ENCODE assay signal across 5 cellular contexts in the genomic region with DNA sequence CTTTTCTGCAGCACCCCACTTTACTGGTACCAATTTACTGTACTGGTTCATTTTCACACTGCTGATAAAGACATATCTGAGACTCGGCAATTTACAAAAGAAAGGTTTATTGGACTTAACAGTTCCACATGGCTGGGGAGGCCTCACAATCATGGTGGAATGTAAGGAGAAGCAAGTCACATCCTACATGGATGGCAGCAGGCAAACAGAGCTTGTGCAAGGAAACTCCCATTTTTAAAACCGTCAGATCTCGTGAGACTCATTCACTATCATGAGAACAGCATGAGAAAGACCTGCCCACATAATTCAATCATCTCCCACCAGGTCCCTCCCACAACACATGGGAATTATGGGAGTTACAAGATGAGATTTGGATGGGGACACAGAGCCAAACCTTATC. TPM values are rescaled to one million over a fixed set of nuclear protein-coding genes. Genes with fewer than 3 reads are reported as not detected.
DNase-seq lines count a peak whose midpoint lies in the region; ATAC-seq, FAIRE-seq and TF ChIP-seq lines count a peak whose summit lies in the region.
"Not testable (repeated sequence)": the region's sequence is repeated elsewhere in the genome, so short reads cannot be mapped to it uniquely, and the experiment has no call there.

No MANE protein-coding gene starts in this region.

- H3K9me3 ChIP-seq in CD4-positive, CD25-positive, alpha-beta regulatory T cell (ENCODE audit: control insufficient read depth in 2 of 2, low read length in 2 of 2); K562 (replicated peaks; ENCODE audit: control insufficient read depth, insufficient read depth, low read depth, low read length); HepG2 (ENCODE audit: low read length): not testable (repeated sequence)

- H3K27ac ChIP-seq in CD4-positive, CD25-positive, alpha-beta regulatory T cell (ENCODE audit: insufficient read depth, low read length, poor library complexity, severe bottlenecking); K562 (ENCODE audit: extremely low read depth, low read depth, low read length); HepG2 (ENCODE audit: extremely low read length, insufficient read depth, low read length): not testable (repeated sequence)

- not testable (repeated sequence) for H3K4me3 ChIP-seq in CD4-positive, CD25-positive, alpha-beta regulatory T cell (ENCODE audit: low read depth, low read length); K562; HepG2 (replicated peaks in 1 of 3; ENCODE audit: insufficient read depth in 1 of 3, low read depth in 2 of 3, low read length in 3 of 3)

- intact Hi-C loops in K562 (cut with micrococcal nuclease); HepG2 (cut with micrococcal nuclease; ENCODE audit: unreplicated experiment): not testable (repeated sequence)

- H4K20me1 ChIP-seq in K562 (replicated peaks; ENCODE audit: control insufficient read depth, insufficient read depth, low read length); HepG2 (ENCODE audit: insufficient read depth, low read length): not testable (repeated sequence)

- H3K9me1 ChIP-seq in K562 (ENCODE audit: control insufficient read depth, insufficient read depth, low read length): not testable (repeated sequence)

- FAIRE-seq in K562 (lab: Jason Lieb, UNC); HepG2 (lab: Jason Lieb, UNC): not testable (repeated sequence)

- POLR2A ChIA-PET in K562 (lab: Yijun Ruan, JAX); HepG2 (lab: Yijun Ruan, JAX): not testable (repeated sequence)

- not testable (repeated sequence) for H3K27me3 ChIP-seq in CD4-positive, CD25-positive, alpha-beta regulatory T cell (ENCODE audit: control insufficient read depth, insufficient read depth, low read length); K562 (ENCODE audit: control insufficient read depth in 2 of 2, insufficient read depth in 2 of 2, low read length in 2 of 2); HepG2 (ENCODE audit: control insufficient read depth in 1 of 2, insufficient read depth in 2 of 2, low read length in 2 of 2)

- not testable (repeated sequence) for H3K9me3 Mint-ChIP-seq in CD4-positive, CD25-positive, alpha-beta regulatory T cell; activated T-cell treated with anti-CD3 and anti-CD28 coated beads, Interleukin-2, amount 50 U/mL, for 24 hours; memory B cell

- peaks cover 23% of the 10 kb centered on the region for H3K36me3 Mint-ChIP-seq in CD4-positive, CD25-positive, alpha-beta regulatory T cell
- H3K36me3 Mint-ChIP-seq in activated T-cell treated with anti-CD3 and anti-CD28 coated beads, Interleukin-2, amount 50 U/mL, for 24 hours (ENCODE audit: low read depth): peaks cover 61% of the 10 kb centered on the region
- peaks cover 22% of the 10 kb centered on the region for H3K36me3 Mint-ChIP-seq in memory B cell

- CTCF ChIA-PET in K562 (lab: Yijun Ruan, JAX; ENCODE audit: low intra/inter-chr PET ratio); HepG2 (lab: Yijun Ruan, JAX; ENCODE audit: low intra/inter-chr PET ratio, low total read pairs): not testable (repeated sequence)

- not testable (repeated sequence) for BruUV-seq in K562 (replicated peaks; lab: Mats Ljungman, UMichigan); HepG2 (replicated peaks; lab: Mats Ljungman, UMichigan)

- TF ChIP-seq POLR2A in K562 (conservative IDR thresholded peaks at IDR 0.05); HepG2 (IDR thresholded peaks at IDR 0.05; ENCODE audit: insufficient read depth in 1 of 2, low read depth in 2 of 2, low read length in 2 of 2): not testable (repeated sequence)

- H3K4me1 Mint-ChIP-seq in CD4-positive, CD25-positive, alpha-beta regulatory T cell: peaks cover 34 to 48% (median 42%) of the 10 kb centered on the region in 4 donors
- peaks cover 40% of the 10 kb centered on the region for H3K4me1 Mint-ChIP-seq in activated T-cell treated with anti-CD3 and anti-CD28 coated beads, Interleukin-2, amount 50 U/mL, for 24 hours (ENCODE audit: low read depth)
- peaks cover 26% of the 10 kb centered on the region for H3K4me1 Mint-ChIP-seq in memory B cell

- ATAC-seq in CD4-positive, CD25-positive, alpha-beta regulatory T cell (ENCODE audit: low read depth in 2 of 2); K562; HepG2; memory B cell (ENCODE audit: low read depth): not testable (repeated sequence)

- TF ChIP-seq EP300 in K562 (IDR thresholded peaks at IDR 0.05; ENCODE audit: low read length); HepG2 (IDR thresholded peaks at IDR 0.05; ENCODE audit: low read depth in 2 of 2, low read length in 2 of 2); HepG2 (CRISPR knock-in tag; IDR thresholded peaks at IDR 0.05; ENCODE audit: borderline replicate concordance): not testable (repeated sequence)

- H3K4me1 ChIP-seq in CD4-positive, CD25-positive, alpha-beta regulatory T cell (ENCODE audit: control insufficient read depth, insufficient read depth, low read length, poor library complexity, severe bottlenecking); K562 (replicated peaks in 1 of 2; ENCODE audit: control insufficient read depth in 2 of 2, insufficient read depth in 2 of 2, low read length in 2 of 2): not testable (repeated sequence)
- peaks cover 11% of the 10 kb centered on the region for H3K4me1 ChIP-seq in HepG2 (ENCODE audit: insufficient read depth, low read length)

- not testable (repeated sequence) for H3K27me3 Mint-ChIP-seq in CD4-positive, CD25-positive, alpha-beta regulatory T cell; activated T-cell treated with anti-CD3 and anti-CD28 coated beads, Interleukin-2, amount 50 U/mL, for 24 hours; memory B cell

- H3K79me2 ChIP-seq in K562 (ENCODE audit: control insufficient read depth, insufficient read depth, low read length); HepG2 (ENCODE audit: insufficient read depth, low read length): not testable (repeated sequence)

- not testable (repeated sequence) for TF ChIP-seq RAD21 in K562 (CRISPR knock-in tag; conservative IDR thresholded peaks at IDR 0.05 in 1 of 2, IDR thresholded peaks at IDR 0.05 in 1 of 2); HepG2 (CRISPR knock-in tag; IDR thresholded peaks at IDR 0.05)

- not testable (repeated sequence) for TF ChIP-seq CTCF in K562 (IDR thresholded peaks at IDR 0.05 in 2 of 3, conservative IDR thresholded peaks at IDR 0.05 in 1 of 3; ENCODE audit: insufficient read depth in 2 of 3, low read depth in 1 of 3, low read length in 3 of 3); HepG2 (CRISPR knock-in tag; IDR thresholded peaks at IDR 0.05)

- in situ Hi-C loops in K562 (cut with MboI); HepG2 (cut with HindIII; ENCODE audit: extremely low pct_ligation_motif_present, low pct_unique_long_range_greater_than_20kb): not testable (repeated sequence)

- H2AFZ ChIP-seq in K562 (ENCODE audit: low read depth, low read length); HepG2 (ENCODE audit: low read length): not testable (repeated sequence)

- not testable (repeated sequence) for H3K9ac ChIP-seq in K562 (ENCODE audit: insufficient read depth in 1 of 2, low read depth in 2 of 2, low read length in 2 of 2); HepG2 (ENCODE audit: insufficient read depth, low read depth, low read length)

- not testable (repeated sequence) for DNase-seq in CD4-positive, CD25-positive, alpha-beta regulatory T cell; activated T-cell treated with anti-CD3 and anti-CD28 coated beads, Interleukin-2, amount 50 U/mL, for 24 hours; K562 (ENCODE audit: extremely low read depth in 1 of 4, low spot score in 3 of 4); HepG2 (ENCODE audit: low spot score); memory B cell (ENCODE audit: low spot score in 2 of 2)

- H3K4me3 Mint-ChIP-seq in CD4-positive, CD25-positive, alpha-beta regulatory T cell; activated T-cell treated with anti-CD3 and anti-CD28 coated beads, Interleukin-2, amount 50 U/mL, for 24 hours; memory B cell: not testable (repeated sequence)

- H3K4me2 ChIP-seq in K562 (ENCODE audit: insufficient read depth, low read length); HepG2 (ENCODE audit: low read depth, low read length): not testable (repeated sequence)

- 77% methylated on average over 3 of the region's 3 CpGs for WGBS in K562 (ENCODE audit: insufficient coverage, low coverage, missing lambda C conversion rate)
- WGBS in HepG2 (ENCODE audit: low lambda C conversion rate): 99% methylated on average over 3 of the region's 3 CpGs

- not testable (repeated sequence) for H3K36me3 ChIP-seq in CD4-positive, CD25-positive, alpha-beta regulatory T cell (ENCODE audit: control insufficient read depth, insufficient read depth, low read length); K562 (ENCODE audit: control insufficient read depth, insufficient read depth, low read length); HepG2 (replicated peaks in 1 of 2; ENCODE audit: control insufficient read depth in 1 of 2, insufficient read depth in 2 of 2, low read length in 2 of 2)

- H3K27ac Mint-ChIP-seq in CD4-positive, CD25-positive, alpha-beta regulatory T cell: peak overlapping the region; percentile 8 to 27 (median 12)
- peak overlapping the region; percentile 11 for H3K27ac Mint-ChIP-seq in activated T-cell treated with anti-CD3 and anti-CD28 coated beads, Interleukin-2, amount 50 U/mL, for 24 hours
- peak overlapping the region; percentile 12 for H3K27ac Mint-ChIP-seq in memory B cell

RNA-seq across cellular contexts. Expression of gene MSMO1, which starts 42.8 kb away (rescaled TPM):
- total RNA-seq in CD4-positive, CD25-positive, alpha-beta regulatory T cell: 14.9 TPM
- polyA plus RNA-seq in CD4-positive, CD25-positive, alpha-beta regulatory T cell: 10 to 100 TPM; 21.9 to 37.5 (median 27.8) TPM
- 111 and 411 TPM in 2 replicates for total RNA-seq in K562 (2011; cell fraction: chromatin; rRNA removed; ENCODE audit: low replicate concordance)
- 106 and 148 TPM in 2 replicates for total RNA-seq in K562 (2011; cell fraction: nucleolus; rRNA removed)
- 276 and 345 TPM in 2 replicates for total RNA-seq in K562 (2011; cell fraction: nucleoplasm; rRNA removed)
- total RNA-seq in K562 (2014; rRNA removed): 41.0 and 47.1 TPM in 2 replicates
- 68.9 and 73.4 TPM in 2 replicates for total RNA-seq in K562 (2014; rRNA removed; fragmentation: Illumina TruSeq; extraction: Trizol)
- total RNA-seq in K562 (2015; rRNA removed; fragmentation: Illumina TruSeq; extraction: Trizol): 28.5 and 32.0 TPM in 2 replicates
- 39.2 and 41.2 TPM in 2 replicates for total RNA-seq in K562 (2021)
- 172 and 179 TPM in 2 replicates for polyA plus RNA-seq in K562 (2011; rRNA removed)
- polyA plus RNA-seq in K562 (2011; cell fraction: cytosol; rRNA removed): 49.3 and 163 TPM in 2 replicates
- 47.9 and 86.1 TPM in 2 replicates for polyA plus RNA-seq in K562 (2011; cell fraction: nucleus; rRNA removed)
- 26.0 and 41.1 TPM in 2 replicates for polyA plus RNA-seq in K562 (2012)
- 54.6 and 63.5 TPM in 2 replicates for polyA plus RNA-seq in K562 (2014; fragmentation: Illumina TruSeq; extraction: Trizol)
- 10 to 100 TPM; 79.5 to 86.8 TPM for polyA plus RNA-seq in K562 (2014; fragmentation: Nextera tagmentation; extraction: Ambion mirVana)
- 51.7 and 58.9 TPM in 2 replicates for polyA plus RNA-seq in K562 (2014; rRNA removed)
- 121 and 167 TPM in 2 replicates for polyA minus RNA-seq in K562 (2011; rRNA and poly(A)+ RNA removed)
- polyA minus RNA-seq in K562 (2011; cell fraction: cytosol; rRNA and poly(A)+ RNA removed): 55.9 and 66.0 TPM in 2 replicates
- 55.2 and 132 TPM in 2 replicates for polyA minus RNA-seq in K562 (2011; cell fraction: nucleus; rRNA and poly(A)+ RNA removed)
- total RNA-seq in HepG2 (2016; rRNA removed; fragmentation: Illumina TruSeq; extraction: Trizol): 135 and 216 TPM in 2 replicates
- total RNA-seq in HepG2 (2016; cell fraction: cytosol; rRNA removed; fragmentation: Illumina TruSeq; extraction: Trizol; ENCODE audit: low read depth): 56.7 and 57.3 TPM in 2 replicates
- total RNA-seq in HepG2 (2016; cell fraction: insoluble cytoplasmic fraction; rRNA removed; fragmentation: Illumina TruSeq; extraction: Trizol): 150 and 216 TPM in 2 replicates
- 135 and 158 TPM in 2 replicates for total RNA-seq in HepG2 (2016; cell fraction: membrane; rRNA removed; fragmentation: Illumina TruSeq; extraction: Trizol)
- total RNA-seq in HepG2 (2016; cell fraction: nucleus; rRNA removed; fragmentation: Illumina TruSeq; extraction: Trizol): 178 and 218 TPM in 2 replicates
- polyA plus RNA-seq in HepG2 (2011; rRNA removed): 98.1 and 138 TPM in 2 replicates
- polyA plus RNA-seq in HepG2 (2011; cell fraction: cytosol; rRNA removed): 48.1 and 138 TPM in 2 replicates
- polyA plus RNA-seq in HepG2 (2011; cell fraction: nucleus; rRNA removed): 17.9 and 54.3 TPM in 2 replicates
- 175 and 202 TPM in 2 replicates for polyA plus RNA-seq in HepG2 (2012)
- 23.5 and 27.9 TPM in 2 replicates for polyA plus RNA-seq in HepG2 (2016; cell fraction: cytosol; fragmentation: Illumina TruSeq; extraction: Trizol; ENCODE audit: low read depth)
- polyA plus RNA-seq in HepG2 (2016; cell fraction: insoluble cytoplasmic fraction; fragmentation: Illumina TruSeq; extraction: Trizol; ENCODE audit: low read depth): 109 and 119 TPM in 2 replicates
- polyA plus RNA-seq in HepG2 (2016; cell fraction: membrane; fragmentation: Illumina TruSeq; extraction: Trizol; ENCODE audit: low read depth): 58.7 and 63.0 TPM in 2 replicates
- 234 and 249 TPM in 2 replicates for polyA plus RNA-seq in HepG2 (2016; cell fraction: nucleus; fragmentation: Illumina TruSeq; extraction: Trizol; ENCODE audit: insufficient read depth, low read depth)
- polyA minus RNA-seq in HepG2 (2011; rRNA and poly(A)+ RNA removed; ENCODE audit: low replicate concordance): 11.4 and 32.9 TPM in 2 replicates
- polyA minus RNA-seq in HepG2 (2011; cell fraction: cytosol; rRNA and poly(A)+ RNA removed): 61.6 and 109 TPM in 2 replicates
- polyA minus RNA-seq in HepG2 (2011; cell fraction: nucleus; rRNA and poly(A)+ RNA removed): 48.5 and 106 TPM in 2 replicates
